ENCODE assay signal across 1 cellular context in the genomic region with DNA sequence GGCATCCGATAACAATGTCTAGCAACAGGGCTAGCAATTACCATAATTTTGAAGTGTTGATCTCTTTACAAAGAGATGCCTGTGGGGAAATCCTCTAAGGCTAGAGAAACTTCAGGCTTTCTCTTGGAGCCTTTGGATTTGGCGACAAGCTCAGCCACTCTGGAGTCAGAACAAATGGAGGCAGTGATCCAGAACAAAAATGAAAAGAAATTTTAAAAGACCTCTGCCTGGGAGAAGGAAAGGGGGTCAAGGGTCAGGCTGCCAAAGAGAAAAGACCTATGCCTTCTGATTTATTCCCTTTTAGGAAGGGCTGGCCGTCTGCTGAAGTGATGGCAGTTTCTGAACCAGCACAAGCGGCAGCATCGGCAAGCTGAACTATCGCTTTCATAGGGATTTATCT.
TF ChIP-seq lines count a peak whose summit lies in the region.

No MANE protein-coding gene starts in this region.

TF ChIP-seq in GM23338, 12 proteins besides CTCF, POLR2A, EP300 and RAD21 (continued from another document):
- TF ChIP-seq, protein P1, sequence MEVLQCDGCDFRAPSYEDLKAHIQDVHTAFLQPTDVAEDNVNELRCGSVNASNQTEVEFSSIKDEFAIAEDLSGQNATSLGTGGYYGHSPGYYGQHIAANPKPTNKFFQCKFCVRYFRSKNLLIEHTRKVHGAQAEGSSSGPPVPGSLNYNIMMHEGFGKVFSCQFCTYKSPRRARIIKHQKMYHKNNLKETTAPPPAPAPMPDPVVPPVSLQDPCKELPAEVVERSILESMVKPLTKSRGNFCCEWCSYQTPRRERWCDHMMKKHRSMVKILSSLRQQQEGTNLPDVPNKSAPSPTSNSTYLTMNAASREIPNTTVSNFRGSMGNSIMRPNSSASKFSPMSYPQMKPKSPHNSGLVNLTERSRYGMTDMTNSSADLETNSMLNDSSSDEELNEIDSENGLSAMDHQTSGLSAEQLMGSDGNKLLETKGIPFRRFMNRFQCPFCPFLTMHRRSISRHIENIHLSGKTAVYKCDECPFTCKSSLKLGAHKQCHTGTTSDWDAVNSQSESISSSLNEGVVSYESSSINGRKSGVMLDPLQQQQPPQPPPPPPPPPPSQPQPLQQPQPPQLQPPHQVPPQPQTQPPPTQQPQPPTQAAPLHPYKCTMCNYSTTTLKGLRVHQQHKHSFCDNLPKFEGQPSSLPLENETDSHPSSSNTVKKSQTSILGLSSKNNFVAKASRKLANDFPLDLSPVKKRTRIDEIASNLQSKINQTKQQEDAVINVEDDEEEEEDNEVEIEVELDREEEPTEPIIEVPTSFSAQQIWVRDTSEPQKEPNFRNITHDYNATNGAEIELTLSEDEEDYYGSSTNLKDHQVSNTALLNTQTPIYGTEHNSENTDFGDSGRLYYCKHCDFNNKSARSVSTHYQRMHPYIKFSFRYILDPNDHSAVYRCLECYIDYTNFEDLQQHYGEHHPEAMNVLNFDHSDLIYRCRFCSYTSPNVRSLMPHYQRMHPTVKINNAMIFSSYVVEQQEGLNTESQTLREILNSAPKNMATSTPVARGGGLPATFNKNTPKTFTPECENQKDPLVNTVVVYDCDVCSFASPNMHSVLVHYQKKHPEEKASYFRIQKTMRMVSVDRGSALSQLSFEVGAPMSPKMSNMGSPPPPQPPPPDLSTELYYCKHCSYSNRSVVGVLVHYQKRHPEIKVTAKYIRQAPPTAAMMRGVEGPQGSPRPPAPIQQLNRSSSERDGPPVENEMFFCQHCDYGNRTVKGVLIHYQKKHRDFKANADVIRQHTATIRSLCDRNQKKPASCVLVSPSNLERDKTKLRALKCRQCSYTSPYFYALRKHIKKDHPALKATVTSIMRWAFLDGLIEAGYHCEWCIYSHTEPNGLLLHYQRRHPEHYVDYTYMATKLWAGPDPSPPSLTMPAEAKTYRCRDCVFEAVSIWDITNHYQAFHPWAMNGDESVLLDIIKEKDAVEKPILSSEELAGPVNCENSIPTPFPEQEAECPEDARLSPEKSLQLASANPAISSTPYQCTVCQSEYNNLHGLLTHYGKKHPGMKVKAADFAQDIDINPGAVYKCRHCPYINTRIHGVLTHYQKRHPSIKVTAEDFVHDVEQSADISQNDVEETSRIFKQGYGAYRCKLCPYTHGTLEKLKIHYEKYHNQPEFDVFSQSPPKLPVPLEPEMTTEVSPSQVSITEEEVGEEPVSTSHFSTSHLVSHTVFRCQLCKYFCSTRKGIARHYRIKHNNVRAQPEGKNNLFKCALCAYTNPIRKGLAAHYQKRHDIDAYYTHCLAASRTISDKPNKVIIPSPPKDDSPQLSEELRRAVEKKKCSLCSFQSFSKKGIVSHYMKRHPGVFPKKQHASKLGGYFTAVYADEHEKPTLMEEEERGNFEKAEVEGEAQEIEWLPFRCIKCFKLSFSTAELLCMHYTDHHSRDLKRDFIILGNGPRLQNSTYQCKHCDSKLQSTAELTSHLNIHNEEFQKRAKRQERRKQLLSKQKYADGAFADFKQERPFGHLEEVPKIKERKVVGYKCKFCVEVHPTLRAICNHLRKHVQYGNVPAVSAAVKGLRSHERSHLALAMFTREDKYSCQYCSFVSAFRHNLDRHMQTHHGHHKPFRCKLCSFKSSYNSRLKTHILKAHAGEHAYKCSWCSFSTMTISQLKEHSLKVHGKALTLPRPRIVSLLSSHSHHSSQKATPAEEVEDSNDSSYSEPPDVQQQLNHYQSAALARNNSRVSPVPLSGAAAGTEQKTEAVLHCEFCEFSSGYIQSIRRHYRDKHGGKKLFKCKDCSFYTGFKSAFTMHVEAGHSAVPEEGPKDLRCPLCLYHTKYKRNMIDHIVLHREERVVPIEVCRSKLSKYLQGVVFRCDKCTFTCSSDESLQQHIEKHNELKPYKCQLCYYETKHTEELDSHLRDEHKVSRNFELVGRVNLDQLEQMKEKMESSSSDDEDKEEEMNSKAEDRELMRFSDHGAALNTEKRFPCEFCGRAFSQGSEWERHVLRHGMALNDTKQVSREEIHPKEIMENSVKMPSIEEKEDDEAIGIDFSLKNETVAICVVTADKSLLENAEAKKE (CRISPR knock-in tag; IDR thresholded peaks at IDR 0.05), result no peak
- TF ChIP-seq ZNF331 (CRISPR knock-in tag; IDR thresholded peaks at IDR 0.05; ENCODE audit: low read depth) (no peak), EZH2 (IDR thresholded peaks at IDR 0.05; ENCODE audit: low read depth, unreplicated experiment) (no peak)
- TF ChIP-seq, protein P2, sequence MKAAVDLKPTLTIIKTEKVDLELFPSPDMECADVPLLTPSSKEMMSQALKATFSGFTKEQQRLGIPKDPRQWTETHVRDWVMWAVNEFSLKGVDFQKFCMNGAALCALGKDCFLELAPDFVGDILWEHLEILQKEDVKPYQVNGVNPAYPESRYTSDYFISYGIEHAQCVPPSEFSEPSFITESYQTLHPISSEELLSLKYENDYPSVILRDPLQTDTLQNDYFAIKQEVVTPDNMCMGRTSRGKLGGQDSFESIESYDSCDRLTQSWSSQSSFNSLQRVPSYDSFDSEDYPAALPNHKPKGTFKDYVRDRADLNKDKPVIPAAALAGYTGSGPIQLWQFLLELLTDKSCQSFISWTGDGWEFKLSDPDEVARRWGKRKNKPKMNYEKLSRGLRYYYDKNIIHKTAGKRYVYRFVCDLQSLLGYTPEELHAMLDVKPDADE (IDR thresholded peaks at IDR 0.05), result no peak
